ENCODE assay signal across 8 cellular contexts in the genomic region with DNA sequence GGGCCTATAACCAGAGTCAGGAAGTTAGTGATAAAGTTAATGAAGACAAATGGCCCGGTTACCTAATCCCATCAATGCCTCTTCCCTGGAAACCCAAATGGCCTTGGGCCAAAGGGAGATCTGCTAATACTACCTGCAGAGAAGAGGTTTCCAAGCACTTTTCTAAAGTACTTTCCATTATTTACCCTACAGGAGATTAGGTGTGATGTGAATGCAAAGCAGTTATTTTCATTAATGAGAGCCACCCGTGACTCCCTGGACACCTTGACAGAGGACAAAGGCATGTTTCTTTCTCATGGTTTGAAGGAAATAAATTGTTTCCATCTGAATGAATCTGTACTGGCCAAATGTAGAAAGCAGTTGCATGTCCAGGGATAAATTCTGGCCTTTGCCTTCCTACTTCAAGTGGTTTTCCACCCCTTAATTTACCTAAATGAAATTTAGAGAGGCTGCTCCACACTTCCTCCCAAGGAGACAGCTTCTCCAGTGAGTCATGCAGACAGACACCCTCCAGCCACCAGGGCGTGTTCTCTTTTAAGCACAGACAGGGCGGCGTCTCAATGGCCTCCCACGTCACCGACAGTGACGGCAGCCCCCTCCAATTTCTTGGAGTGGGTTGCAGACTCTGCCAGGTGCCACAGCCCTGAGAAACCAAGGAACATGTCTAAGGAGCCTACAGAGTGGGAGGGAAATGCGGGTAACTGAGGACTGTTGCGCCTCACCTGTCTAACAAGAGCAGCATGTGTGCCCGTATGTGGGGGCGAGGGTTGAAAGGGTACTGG. TPM values are rescaled to one million over a fixed set of nuclear protein-coding genes. Genes with fewer than 3 reads are reported as not detected.
A peak's percentile ranks its signal among the peaks of the same experiment; 100 is the strongest.
DNase-seq lines count a peak whose midpoint lies in the region; ATAC-seq, FAIRE-seq and TF ChIP-seq lines count a peak whose summit lies in the region.

No MANE protein-coding gene starts in this region.

- POLR2A ChIA-PET in K562 (lab: Yijun Ruan, JAX), result no interaction called here

- H3K9ac ChIP-seq in K562 (ENCODE audit: insufficient read depth in 1 of 2, low read depth in 2 of 2, low read length in 2 of 2), result no peak overlapping the region

- H3K4me1 ChIP-seq in K562 (replicated peaks in 1 of 2; ENCODE audit: control insufficient read depth in 2 of 2, insufficient read depth in 2 of 2, low read length in 2 of 2), result no peaks in the 10 kb centered on the region; a peak in 2 of 5 replicates

- no peak overlapping the region for H3K4me2 ChIP-seq in K562 (ENCODE audit: insufficient read depth, low read length)

- H3K36me3 ChIP-seq in K562 (ENCODE audit: control insufficient read depth, insufficient read depth, low read length), result no peaks in the 10 kb centered on the region

- no peaks in the 10 kb centered on the region for H3K79me2 ChIP-seq in K562 (ENCODE audit: control insufficient read depth, insufficient read depth, low read length)

- H3K4me3 ChIP-seq in K562, result no peak overlapping the region

- ATAC-seq in K562, result peak; percentile 87
- no peak for ATAC-seq in HG03045 (IDR thresholded peaks at IDR 0.05; ENCODE audit: unreplicated experiment)
- ATAC-seq in stimulated activated naive CD8-positive, alpha-beta T cell treated with anti-CD3 and anti-CD28 coated beads, Interleukin-15, Interleukin-2, amounts not matched to agents 100 U/mL and 50 U/mL, for 24 hours, result no peak
- no peak for ATAC-seq in GM18505 (IDR thresholded peaks at IDR 0.05; ENCODE audit: unreplicated experiment)

- no peak overlapping the region for H3K27ac ChIP-seq in K562 (ENCODE audit: extremely low read depth, low read depth, low read length)

- BruUV-seq in K562 (replicated peaks; lab: Mats Ljungman, UMichigan), result no TSS peak

- no peak for TF ChIP-seq RAD21 in K562 (CRISPR knock-in tag; conservative IDR thresholded peaks at IDR 0.05 in 1 of 2, IDR thresholded peaks at IDR 0.05 in 1 of 2)

- TF ChIP-seq CTCF in K562 (IDR thresholded peaks at IDR 0.05 in 2 of 3, conservative IDR thresholded peaks at IDR 0.05 in 1 of 3; ENCODE audit: insufficient read depth in 2 of 3, low read depth in 1 of 3, low read length in 3 of 3), result no peak

- CTCF ChIA-PET in K562 (lab: Yijun Ruan, JAX; ENCODE audit: low intra/inter-chr PET ratio), result no interaction called here

- TF ChIP-seq POLR2A in K562 (conservative IDR thresholded peaks at IDR 0.05) (no peak), GM18505 (IDR thresholded peaks at IDR 0.05; ENCODE audit: borderline replicate concordance, extremely low read depth, insufficient read depth, insufficient read length) (no peak)

- in situ Hi-C loops in K562 (cut with MboI), result loop anchor here (25.0 kb wide), 1 partner anchor 548 kb away; no protein-coding TSS in a partner anchor

- no peak overlapping the region; the same call in 1 of the 2 replicates for H2AFZ ChIP-seq in K562 (ENCODE audit: low read depth, low read length)

- intact Hi-C loops in K562 (cut with micrococcal nuclease), result no loop called here

- H3K27me3 ChIP-seq in K562 (ENCODE audit: control insufficient read depth in 2 of 2, insufficient read depth in 2 of 2, low read length in 2 of 2), result no peaks in the 10 kb centered on the region; a peak in 1 of 5 replicates

- FAIRE-seq in K562 (lab: Jason Lieb, UNC), result no peak

- no peaks in the 10 kb centered on the region for H4K20me1 ChIP-seq in K562 (replicated peaks; ENCODE audit: control insufficient read depth, insufficient read depth, low read length)

- peak; percentile 89 for DNase-seq in EL
- peak; percentile 100 for DNase-seq in NCI-H1417 treated with DMSO at 0.1 percent for 48 hours (lab: John Stamatoyannopoulos, UW)
- DNase-seq in K562 (ENCODE audit: extremely low read depth in 1 of 4, low spot score in 3 of 4), result peak in 2 of 4 experiments; percentile 12 to 40
- DNase-seq in myocyte (ENCODE audit: low read depth), result peak; percentile 70
- no peak for DNase-seq in NCI-H446 treated with DMSO at 0.1 percent for 48 hours (lab: John Stamatoyannopoulos, UW)
- no peak for DNase-seq in stimulated activated naive CD8-positive, alpha-beta T cell treated with anti-CD3 and anti-CD28 coated beads, Interleukin-15, Interleukin-2, amounts not matched to agents 100 U/mL and 50 U/mL, for 24 hours

- 3% methylated on average over 8 of the region's 12 CpGs for WGBS in K562 (ENCODE audit: insufficient coverage, low coverage, missing lambda C conversion rate)

- no peak for TF ChIP-seq EP300 in K562 (IDR thresholded peaks at IDR 0.05; ENCODE audit: low read length)

- H3K9me3 ChIP-seq in K562 (replicated peaks; ENCODE audit: control insufficient read depth, insufficient read depth, low read depth, low read length), result no peaks in the 10 kb centered on the region

- H3K9me1 ChIP-seq in K562 (ENCODE audit: control insufficient read depth, insufficient read depth, low read length), result no peaks in the 10 kb centered on the region

TF ChIP-seq in K562, 482 proteins besides CTCF, POLR2A, EP300 and RAD21 (continues in another document):
- TF ChIP-seq SPI1 (IDR thresholded peaks at IDR 0.05; ENCODE audit: borderline replicate concordance, low read depth, low read length) (peak; percentile 41; the same call in 1 of the 2 replicates), ZNF431 (CRISPR knock-in tag; IDR thresholded peaks at IDR 0.05) (no peak), ASH1L (IDR thresholded peaks at IDR 0.05; ENCODE audit: borderline replicate concordance, low read depth, partially characterized antibody) (no peak), RBM39 (optimal IDR thresholded peaks at IDR 0.05; ENCODE audit: low read depth, low read length) (no peak), CEBPB (tag; IDR thresholded peaks at IDR 0.05) (no peak), ZC3H8 (IDR thresholded peaks at IDR 0.05) (no peak), RCOR1 (IDR thresholded peaks at IDR 0.05; ENCODE audit: borderline replicate concordance in 1 of 2, low read depth in 2 of 2, low read length in 2 of 2) (no peak), STAG1 (CRISPR knock-in tag; IDR thresholded peaks at IDR 0.05; ENCODE audit: borderline replicate concordance) (no peak), SMAD4 (CRISPR knock-in tag; conservative IDR thresholded peaks at IDR 0.05) (peak; percentile 39; the same call in 1 of the 2 replicates), ZNF224 (CRISPR knock-in tag; IDR thresholded peaks at IDR 0.05) (no peak), TSC22D4 (tag; IDR thresholded peaks at IDR 0.05) (no peak)
- TF ChIP-seq, protein P1, sequence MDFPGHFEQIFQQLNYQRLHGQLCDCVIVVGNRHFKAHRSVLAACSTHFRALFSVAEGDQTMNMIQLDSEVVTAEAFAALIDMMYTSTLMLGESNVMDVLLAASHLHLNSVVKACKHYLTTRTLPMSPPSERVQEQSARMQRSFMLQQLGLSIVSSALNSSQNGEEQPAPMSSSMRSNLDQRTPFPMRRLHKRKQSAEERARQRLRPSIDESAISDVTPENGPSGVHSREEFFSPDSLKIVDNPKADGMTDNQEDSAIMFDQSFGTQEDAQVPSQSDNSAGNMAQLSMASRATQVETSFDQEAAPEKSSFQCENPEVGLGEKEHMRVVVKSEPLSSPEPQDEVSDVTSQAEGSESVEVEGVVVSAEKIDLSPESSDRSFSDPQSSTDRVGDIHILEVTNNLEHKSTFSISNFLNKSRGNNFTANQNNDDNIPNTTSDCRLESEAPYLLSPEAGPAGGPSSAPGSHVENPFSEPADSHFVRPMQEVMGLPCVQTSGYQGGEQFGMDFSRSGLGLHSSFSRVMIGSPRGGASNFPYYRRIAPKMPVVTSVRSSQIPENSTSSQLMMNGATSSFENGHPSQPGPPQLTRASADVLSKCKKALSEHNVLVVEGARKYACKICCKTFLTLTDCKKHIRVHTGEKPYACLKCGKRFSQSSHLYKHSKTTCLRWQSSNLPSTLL (IDR thresholded peaks at IDR 0.05), result no peak
- TF ChIP-seq, protein P2, sequence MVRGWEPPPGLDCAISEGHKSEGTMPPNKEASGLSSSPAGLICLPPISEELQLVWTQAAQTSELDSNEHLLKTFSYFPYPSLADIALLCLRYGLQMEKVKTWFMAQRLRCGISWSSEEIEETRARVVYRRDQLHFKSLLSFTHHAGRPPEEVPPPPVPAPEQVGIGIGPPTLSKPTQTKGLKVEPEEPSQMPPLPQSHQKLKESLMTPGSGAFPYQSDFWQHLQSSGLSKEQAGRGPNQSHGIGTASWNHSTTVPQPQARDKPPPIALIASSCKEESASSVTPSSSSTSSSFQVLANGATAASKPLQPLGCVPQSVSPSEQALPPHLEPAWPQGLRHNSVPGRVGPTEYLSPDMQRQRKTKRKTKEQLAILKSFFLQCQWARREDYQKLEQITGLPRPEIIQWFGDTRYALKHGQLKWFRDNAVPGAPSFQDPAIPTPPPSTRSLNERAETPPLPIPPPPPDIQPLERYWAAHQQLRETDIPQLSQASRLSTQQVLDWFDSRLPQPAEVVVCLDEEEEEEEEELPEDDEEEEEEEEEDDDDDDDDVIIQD (CRISPR knock-in tag; IDR thresholded peaks at IDR 0.05), result no peak

RNA-seq across cellular contexts. Expression of a gene that starts 43.9 kb away (rescaled TPM):
- 2.9 and 9.3 TPM in 2 replicates for total RNA-seq in K562 (2011; cell fraction: chromatin; rRNA removed; ENCODE audit: low replicate concordance)
- 4.5 and 6.8 TPM in 2 replicates for total RNA-seq in K562 (2011; cell fraction: nucleolus; rRNA removed)
- 5.5 and 18.5 TPM in 2 replicates for total RNA-seq in K562 (2011; cell fraction: nucleoplasm; rRNA removed)
- total RNA-seq in K562 (2014; rRNA removed) (16.0 and 20.2 TPM in 2 replicates), K562 (2014; rRNA removed; fragmentation: Illumina TruSeq; extraction: Trizol) (25.3 and 27.3 TPM in 2 replicates), K562 (2015; rRNA removed; fragmentation: Illumina TruSeq; extraction: Trizol) (21.1 and 22.5 TPM in 2 replicates), K562 (2021) (25.4 and 25.6 TPM in 2 replicates), myocyte (16.5 and 18.5 TPM in 2 replicates)
- polyA plus RNA-seq in K562 (2011; rRNA removed) (19.2 and 27.7 TPM in 2 replicates), K562 (2014; fragmentation: Illumina TruSeq; extraction: Trizol) (22.5 and 25.9 TPM in 2 replicates), K562 (2014; fragmentation: Nextera tagmentation; extraction: Ambion mirVana) (10 to 100 TPM; 15.8 to 26.0 TPM), K562 (2014; rRNA removed) (19.2 and 20.1 TPM in 2 replicates)
- 12.6 and 18.7 TPM in 2 replicates for polyA plus RNA-seq in K562 (2011; cell fraction: cytosol; rRNA removed)
- polyA plus RNA-seq in K562 (2011; cell fraction: nucleus; rRNA removed), result 8.3 TPM in 2 replicates
- 18.1 and 18.2 TPM in 2 replicates for polyA plus RNA-seq in K562 (2012)
- polyA minus RNA-seq in K562 (2011; rRNA and poly(A)+ RNA removed), result 18.8 and 21.1 TPM in 2 replicates
- polyA minus RNA-seq in K562 (2011; cell fraction: cytosol; rRNA and poly(A)+ RNA removed), result 11.2 and 15.1 TPM in 2 replicates
- polyA minus RNA-seq in K562 (2011; cell fraction: nucleus; rRNA and poly(A)+ RNA removed), result 5.7 and 15.3 TPM in 2 replicates
- 15.9 TPM for polyA plus RNA-seq in myocyte (2012)

Comparison
In these comparisons a context has a peak if more than half of its experiments do, and no peak if none do; other contexts are left out.
1. DNase-seq: peak in EL (single experiment), NCI-H1417 treated with DMSO at 0.1 percent for 48 hours (single experiment) and myocyte (single experiment); none in NCI-H446 treated with DMSO at 0.1 percent for 48 hours (single experiment) and stimulated activated naive CD8-positive, alpha-beta T cell treated with anti-CD3 and anti-CD28 coated beads, Interleukin-15, Interleukin-2, amounts not matched to agents 100 U/mL and 50 U/mL, for 24 hours (single experiment).